16 cellular contexts compared by ENCODE assay signal in genomic region chr5:142972064-142972463, GRCh38.
"Had no signal": no experiment of that assay in that cellular context is flagged by ENCODE, and none has a peak within 500 bp of the region (broad histone marks: within the 10 kb centered on the region; RNA-seq: fewer than 3 reads in every experiment).

No MANE protein-coding gene starts in this region.

- H3K4me3 ChIP-seq: left lung, pancreas, thyroid gland, uterus had no signal

- H3K27me3 ChIP-seq: foreskin keratinocyte, left lung, pancreas, thyroid gland, uterus had no signal

- H3K9me3 Mint-ChIP-seq: activated B cell treated with CpG ODN at 0.5 μM for 24 hours; activated T-cell treated with anti-CD3 and anti-CD28 coated beads, Interleukin-2, amount 50 U/mL, for 4 hours; memory B cell had no signal

- H3K36me3 ChIP-seq: left lung, pancreas, thyroid gland, uterus had no signal

- H3K27ac ChIP-seq: foreskin keratinocyte, left lung, pancreas, thyroid gland, uterus had no signal

- H3K4me3 Mint-ChIP-seq: activated B cell treated with CpG ODN at 0.5 μM for 24 hours; activated CD4-positive, alpha-beta T cell treated with anti-CD3 and anti-CD28 coated beads, Interleukin-2, amount 10 ng/mL, durations not matched to agents 24 days and 14 days; activated naive CD8-positive, alpha-beta T cell; activated T-cell treated with anti-CD3 and anti-CD28 coated beads, Interleukin-2, amount 50 U/mL, for 4 hours; memory B cell; T-helper 17 cell had no signal

- ATAC-seq: activated T-cell treated with anti-CD3 and anti-CD28 coated beads, Interleukin-2, amount 50 U/mL, for 4 hours; foreskin keratinocyte; left lung; pancreas; T-helper 17 cell had no signal

- DNase-seq: activated B cell treated with CpG ODN at 0.5 μM for 24 hours; activated CD4-positive, alpha-beta T cell treated with anti-CD3 and anti-CD28 coated beads, Interleukin-2, amount 10 ng/mL, durations not matched to agents 24 days and 14 days; activated gamma-delta T cell; activated T-cell treated with anti-CD3 and anti-CD28 coated beads, Interleukin-2, amount 50 U/mL, for 4 hours; aorta; foreskin keratinocyte; head of caudate nucleus; left lung; pancreas; stimulated activated CD4-positive, alpha-beta T cell treated with anti-CD3 and anti-CD28 coated beads, Interleukin-4, amount 100 ng/mL, for 1 hour; stimulated activated CD8-positive, alpha-beta memory T cell treated with anti-CD3 and anti-CD28 coated beads, Interleukin-4, amount 100 ng/mL, for 48 hours; T-helper 17 cell; thyroid gland; uterus had no signal

- H3K4me1 ChIP-seq: pancreas, thyroid gland, uterus had no signal

- H3K27me3 Mint-ChIP-seq: activated B cell treated with CpG ODN at 0.5 μM for 24 hours; activated CD4-positive, alpha-beta T cell treated with anti-CD3 and anti-CD28 coated beads, Interleukin-2, amount 10 ng/mL, durations not matched to agents 24 days and 14 days; activated naive CD8-positive, alpha-beta T cell; memory B cell; T-helper 17 cell had no signal

- H3K27ac Mint-ChIP-seq: activated B cell treated with CpG ODN at 0.5 μM for 24 hours; activated CD4-positive, alpha-beta T cell treated with anti-CD3 and anti-CD28 coated beads, Interleukin-2, amount 10 ng/mL, durations not matched to agents 24 days and 14 days; memory B cell had no signal

- H3K9me3 ChIP-seq: left lung, pancreas, thyroid gland, uterus had no signal
